1 cellular context compared by ENCODE assay signal in the genomic region with DNA sequence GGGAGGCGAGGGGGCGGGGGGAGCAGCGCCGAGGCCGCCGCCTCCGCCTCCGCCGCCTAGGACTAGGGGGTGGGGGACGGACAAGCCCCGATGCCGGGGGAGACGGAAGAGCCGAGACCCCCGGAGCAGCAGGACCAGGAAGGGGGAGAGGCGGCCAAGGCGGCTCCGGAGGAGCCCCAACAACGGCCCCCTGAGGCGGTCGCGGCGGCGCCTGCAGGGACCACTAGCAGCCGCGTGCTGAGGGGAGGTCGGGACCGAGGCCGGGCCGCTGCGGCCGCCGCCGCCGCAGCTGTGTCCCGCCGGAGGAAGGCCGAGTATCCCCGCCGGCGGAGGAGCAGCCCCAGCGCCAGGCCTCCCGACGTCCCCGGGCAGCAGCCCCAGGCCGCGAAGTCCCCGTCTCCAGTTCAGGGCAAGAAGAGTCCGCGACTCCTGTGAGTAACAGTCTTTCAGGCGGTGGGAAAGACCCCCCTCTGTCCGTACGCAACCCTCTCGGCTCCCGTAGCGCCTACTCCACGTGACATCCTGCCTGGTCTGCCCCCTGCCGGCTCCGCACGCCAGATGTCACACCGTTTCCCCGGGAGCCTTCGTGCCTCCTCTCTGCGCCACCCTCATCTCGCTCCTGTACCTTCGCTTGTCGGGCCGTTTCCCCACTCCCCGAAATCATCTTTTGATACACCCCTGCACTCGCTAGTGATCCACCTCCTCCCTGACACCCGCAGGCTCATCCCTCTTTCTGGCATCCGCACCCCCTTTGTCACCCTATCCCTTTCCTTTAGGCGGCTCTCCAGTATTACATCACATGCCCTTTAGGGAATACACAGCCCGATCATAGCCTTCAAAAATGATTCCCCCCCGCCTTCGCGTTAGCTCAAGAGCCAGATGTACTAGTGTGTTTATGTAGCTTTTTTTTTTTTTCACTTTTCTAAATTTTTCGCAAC.
TF ChIP-seq lines count a peak whose summit lies in the region.

No MANE protein-coding gene starts in this region.

TF ChIP-seq in K562, 482 proteins besides CTCF, POLR2A, EP300 and RAD21 (continued from another document and continues in another):
- TF ChIP-seq, protein P1, sequence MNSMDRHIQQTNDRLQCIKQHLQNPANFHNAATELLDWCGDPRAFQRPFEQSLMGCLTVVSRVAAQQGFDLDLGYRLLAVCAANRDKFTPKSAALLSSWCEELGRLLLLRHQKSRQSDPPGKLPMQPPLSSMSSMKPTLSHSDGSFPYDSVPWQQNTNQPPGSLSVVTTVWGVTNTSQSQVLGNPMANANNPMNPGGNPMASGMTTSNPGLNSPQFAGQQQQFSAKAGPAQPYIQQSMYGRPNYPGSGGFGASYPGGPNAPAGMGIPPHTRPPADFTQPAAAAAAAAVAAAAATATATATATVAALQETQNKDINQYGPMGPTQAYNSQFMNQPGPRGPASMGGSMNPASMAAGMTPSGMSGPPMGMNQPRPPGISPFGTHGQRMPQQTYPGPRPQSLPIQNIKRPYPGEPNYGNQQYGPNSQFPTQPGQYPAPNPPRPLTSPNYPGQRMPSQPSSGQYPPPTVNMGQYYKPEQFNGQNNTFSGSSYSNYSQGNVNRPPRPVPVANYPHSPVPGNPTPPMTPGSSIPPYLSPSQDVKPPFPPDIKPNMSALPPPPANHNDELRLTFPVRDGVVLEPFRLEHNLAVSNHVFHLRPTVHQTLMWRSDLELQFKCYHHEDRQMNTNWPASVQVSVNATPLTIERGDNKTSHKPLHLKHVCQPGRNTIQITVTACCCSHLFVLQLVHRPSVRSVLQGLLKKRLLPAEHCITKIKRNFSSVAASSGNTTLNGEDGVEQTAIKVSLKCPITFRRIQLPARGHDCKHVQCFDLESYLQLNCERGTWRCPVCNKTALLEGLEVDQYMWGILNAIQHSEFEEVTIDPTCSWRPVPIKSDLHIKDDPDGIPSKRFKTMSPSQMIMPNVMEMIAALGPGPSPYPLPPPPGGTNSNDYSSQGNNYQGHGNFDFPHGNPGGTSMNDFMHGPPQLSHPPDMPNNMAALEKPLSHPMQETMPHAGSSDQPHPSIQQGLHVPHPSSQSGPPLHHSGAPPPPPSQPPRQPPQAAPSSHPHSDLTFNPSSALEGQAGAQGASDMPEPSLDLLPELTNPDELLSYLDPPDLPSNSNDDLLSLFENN (IDR thresholded peaks at IDR 0.05; ENCODE audit: low read depth in 2 of 2, low read length in 2 of 2) = no peak; a peak in 1 of 4 replicates
- no peak for TF ChIP-seq HNRNPUL1 (IDR thresholded peaks at IDR 0.05; ENCODE audit: low read length)
- no peak; the same call in 1 of the 2 replicates for TF ChIP-seq LEF1 (IDR thresholded peaks at IDR 0.05)
- peak; percentile 90 for TF ChIP-seq GABPB1 (CRISPR knock-in tag; IDR thresholded peaks at IDR 0.05)
- TF ChIP-seq KAT2B (IDR thresholded peaks at IDR 0.05; ENCODE audit: low read depth, low read length) = peak; percentile 91
- TF ChIP-seq MBD2 (IDR thresholded peaks at IDR 0.05; ENCODE audit: borderline replicate concordance, low read depth) = peak; percentile 65; the same call in 1 of the 2 replicates
- peak; percentile 99 for TF ChIP-seq MYC (IDR thresholded peaks at IDR 0.05; ENCODE audit: low read depth, low read length)
- peak; percentile 95 for TF ChIP-seq MYC (CRISPR knock-in tag; IDR thresholded peaks at IDR 0.05; ENCODE audit: borderline replicate concordance, low read depth)
- TF ChIP-seq SRSF3 (IDR thresholded peaks at IDR 0.05; ENCODE audit: insufficient read depth, low read length) = no peak
- peak; percentile 71 for TF ChIP-seq POLR2AphosphoS5 (IDR thresholded peaks at IDR 0.05; ENCODE audit: control insufficient read depth, insufficient read depth, low read depth, low read length)
- TF ChIP-seq, protein P2, sequence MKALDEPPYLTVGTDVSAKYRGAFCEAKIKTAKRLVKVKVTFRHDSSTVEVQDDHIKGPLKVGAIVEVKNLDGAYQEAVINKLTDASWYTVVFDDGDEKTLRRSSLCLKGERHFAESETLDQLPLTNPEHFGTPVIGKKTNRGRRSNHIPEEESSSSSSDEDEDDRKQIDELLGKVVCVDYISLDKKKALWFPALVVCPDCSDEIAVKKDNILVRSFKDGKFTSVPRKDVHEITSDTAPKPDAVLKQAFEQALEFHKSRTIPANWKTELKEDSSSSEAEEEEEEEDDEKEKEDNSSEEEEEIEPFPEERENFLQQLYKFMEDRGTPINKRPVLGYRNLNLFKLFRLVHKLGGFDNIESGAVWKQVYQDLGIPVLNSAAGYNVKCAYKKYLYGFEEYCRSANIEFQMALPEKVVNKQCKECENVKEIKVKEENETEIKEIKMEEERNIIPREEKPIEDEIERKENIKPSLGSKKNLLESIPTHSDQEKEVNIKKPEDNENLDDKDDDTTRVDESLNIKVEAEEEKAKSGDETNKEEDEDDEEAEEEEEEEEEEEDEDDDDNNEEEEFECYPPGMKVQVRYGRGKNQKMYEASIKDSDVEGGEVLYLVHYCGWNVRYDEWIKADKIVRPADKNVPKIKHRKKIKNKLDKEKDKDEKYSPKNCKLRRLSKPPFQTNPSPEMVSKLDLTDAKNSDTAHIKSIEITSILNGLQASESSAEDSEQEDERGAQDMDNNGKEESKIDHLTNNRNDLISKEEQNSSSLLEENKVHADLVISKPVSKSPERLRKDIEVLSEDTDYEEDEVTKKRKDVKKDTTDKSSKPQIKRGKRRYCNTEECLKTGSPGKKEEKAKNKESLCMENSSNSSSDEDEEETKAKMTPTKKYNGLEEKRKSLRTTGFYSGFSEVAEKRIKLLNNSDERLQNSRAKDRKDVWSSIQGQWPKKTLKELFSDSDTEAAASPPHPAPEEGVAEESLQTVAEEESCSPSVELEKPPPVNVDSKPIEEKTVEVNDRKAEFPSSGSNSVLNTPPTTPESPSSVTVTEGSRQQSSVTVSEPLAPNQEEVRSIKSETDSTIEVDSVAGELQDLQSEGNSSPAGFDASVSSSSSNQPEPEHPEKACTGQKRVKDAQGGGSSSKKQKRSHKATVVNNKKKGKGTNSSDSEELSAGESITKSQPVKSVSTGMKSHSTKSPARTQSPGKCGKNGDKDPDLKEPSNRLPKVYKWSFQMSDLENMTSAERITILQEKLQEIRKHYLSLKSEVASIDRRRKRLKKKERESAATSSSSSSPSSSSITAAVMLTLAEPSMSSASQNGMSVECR (CRISPR knock-in tag; IDR thresholded peaks at IDR 0.05) = peak; percentile 96
- TF ChIP-seq TGIF2 (CRISPR knock-in tag; IDR thresholded peaks at IDR 0.05) = peak; percentile 72; the same call in 1 of the 2 replicates
- TF ChIP-seq ZNF644 (tag; IDR thresholded peaks at IDR 0.05; ENCODE audit: low read depth) = no peak
- no peak for TF ChIP-seq TCF7 (IDR thresholded peaks at IDR 0.05; ENCODE audit: borderline replicate concordance)
- peak; percentile 39 for TF ChIP-seq CREB1 (IDR thresholded peaks at IDR 0.05)
- peak; percentile 86 for TF ChIP-seq CREB1 (CRISPR knock-in tag; IDR thresholded peaks at IDR 0.05)
- TF ChIP-seq, protein P3, sequence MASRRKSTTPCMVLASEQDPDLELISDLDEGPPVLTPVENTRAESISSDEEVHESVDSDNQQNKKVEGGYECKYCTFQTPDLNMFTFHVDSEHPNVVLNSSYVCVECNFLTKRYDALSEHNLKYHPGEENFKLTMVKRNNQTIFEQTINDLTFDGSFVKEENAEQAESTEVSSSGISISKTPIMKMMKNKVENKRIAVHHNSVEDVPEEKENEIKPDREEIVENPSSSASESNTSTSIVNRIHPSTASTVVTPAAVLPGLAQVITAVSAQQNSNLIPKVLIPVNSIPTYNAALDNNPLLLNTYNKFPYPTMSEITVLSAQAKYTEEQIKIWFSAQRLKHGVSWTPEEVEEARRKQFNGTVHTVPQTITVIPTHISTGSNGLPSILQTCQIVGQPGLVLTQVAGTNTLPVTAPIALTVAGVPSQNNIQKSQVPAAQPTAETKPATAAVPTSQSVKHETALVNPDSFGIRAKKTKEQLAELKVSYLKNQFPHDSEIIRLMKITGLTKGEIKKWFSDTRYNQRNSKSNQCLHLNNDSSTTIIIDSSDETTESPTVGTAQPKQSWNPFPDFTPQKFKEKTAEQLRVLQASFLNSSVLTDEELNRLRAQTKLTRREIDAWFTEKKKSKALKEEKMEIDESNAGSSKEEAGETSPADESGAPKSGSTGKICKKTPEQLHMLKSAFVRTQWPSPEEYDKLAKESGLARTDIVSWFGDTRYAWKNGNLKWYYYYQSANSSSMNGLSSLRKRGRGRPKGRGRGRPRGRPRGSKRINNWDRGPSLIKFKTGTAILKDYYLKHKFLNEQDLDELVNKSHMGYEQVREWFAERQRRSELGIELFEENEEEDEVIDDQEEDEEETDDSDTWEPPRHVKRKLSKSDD (conservative IDR thresholded peaks at IDR 0.05; ENCODE audit: low read length) = 0 out of 2 replicates have a peak, but pooled peaks have one; percentile 21
- peak; percentile 41 for TF ChIP-seq ARHGAP35 (IDR thresholded peaks at IDR 0.05; ENCODE audit: partially characterized antibody)
- TF ChIP-seq NFIC (IDR thresholded peaks at IDR 0.05) = peak; percentile 60
- peak; percentile 87 for TF ChIP-seq SUPT5H (IDR thresholded peaks at IDR 0.05)
- TF ChIP-seq TARDBP (IDR thresholded peaks at IDR 0.05) = peak; percentile 56; the same call in 1 of the 2 replicates
- peak; percentile 70 for TF ChIP-seq CEBPG (CRISPR knock-in tag; IDR thresholded peaks at IDR 0.05)
- TF ChIP-seq CEBPG (tag; conservative IDR thresholded peaks at IDR 0.05 in 1 of 2, IDR thresholded peaks at IDR 0.05 in 1 of 2) = peak; percentile 80 to 93
- TF ChIP-seq, protein P4, sequence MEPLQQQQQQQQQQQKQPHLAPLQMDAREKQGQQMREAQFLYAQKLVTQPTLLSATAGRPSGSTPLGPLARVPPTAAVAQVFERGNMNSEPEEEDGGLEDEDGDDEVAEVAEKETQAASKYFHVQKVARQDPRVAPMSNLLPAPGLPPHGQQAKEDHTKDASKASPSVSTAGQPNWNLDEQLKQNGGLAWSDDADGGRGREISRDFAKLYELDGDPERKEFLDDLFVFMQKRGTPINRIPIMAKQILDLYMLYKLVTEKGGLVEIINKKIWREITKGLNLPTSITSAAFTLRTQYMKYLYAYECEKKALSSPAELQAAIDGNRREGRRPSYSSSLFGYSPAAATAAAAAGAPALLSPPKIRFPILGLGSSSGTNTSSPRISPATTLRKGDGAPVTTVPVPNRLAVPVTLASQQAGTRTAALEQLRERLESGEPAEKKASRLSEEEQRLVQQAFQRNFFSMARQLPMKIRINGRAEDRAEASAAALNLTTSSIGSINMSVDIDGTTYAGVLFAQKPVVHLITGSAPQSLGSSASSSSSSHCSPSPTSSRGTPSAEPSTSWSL (CRISPR knock-in tag; IDR thresholded peaks at IDR 0.05; ENCODE audit: borderline replicate concordance) = no peak
- TF ChIP-seq, protein P5, sequence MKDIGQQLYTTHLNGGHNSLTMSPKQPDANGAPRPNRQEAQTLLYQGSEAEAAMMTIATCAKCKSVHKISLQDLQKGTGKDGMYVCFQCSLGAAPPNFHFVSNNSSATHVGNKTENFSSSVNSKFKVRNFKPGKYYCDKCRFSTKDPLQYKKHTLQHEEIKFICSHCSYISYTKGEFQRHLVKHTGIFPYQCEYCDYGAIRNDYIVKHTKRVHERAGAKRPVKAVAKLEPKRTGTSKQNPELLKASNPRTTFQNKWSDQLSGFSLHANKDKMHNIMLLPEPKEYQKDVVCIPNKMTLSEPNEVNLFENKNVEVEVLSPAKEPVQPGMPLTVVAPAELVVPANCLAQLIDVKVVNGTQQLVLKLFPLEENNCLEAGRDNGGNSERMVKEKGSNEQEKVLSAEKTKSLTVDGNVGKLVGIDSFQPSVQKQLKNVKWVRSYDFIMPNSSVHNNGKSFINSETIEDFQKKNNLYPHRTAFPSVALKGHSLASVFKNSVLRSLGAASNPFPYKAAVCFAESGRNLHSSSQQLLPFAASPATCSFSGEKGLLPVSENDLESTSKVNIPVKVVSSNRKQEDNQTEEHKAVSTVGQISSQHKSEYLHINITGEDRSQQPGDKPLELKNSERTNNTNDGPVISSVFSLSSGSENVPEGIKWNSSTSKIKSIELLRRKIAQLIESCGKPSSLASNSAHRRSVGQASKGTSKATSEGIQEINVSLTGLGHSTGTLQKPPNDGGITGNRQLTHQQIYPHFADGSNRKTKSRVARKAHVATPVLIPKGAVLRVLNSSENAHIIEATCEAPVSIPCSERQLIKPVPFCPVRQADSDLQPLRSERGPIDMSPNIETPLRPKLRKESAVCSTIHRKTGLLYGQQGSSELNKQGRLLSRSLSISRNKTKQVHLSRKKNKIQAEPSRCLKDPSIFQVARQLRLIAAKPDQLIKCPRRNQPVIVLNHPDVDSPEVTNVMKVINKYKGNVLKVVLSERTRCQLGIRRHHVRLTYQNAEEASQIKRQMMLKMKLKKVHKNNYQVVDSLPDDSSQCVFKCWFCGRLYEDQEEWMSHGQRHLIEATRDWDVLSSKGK (CRISPR knock-in tag; IDR thresholded peaks at IDR 0.05) = no peak
- TF ChIP-seq, protein P6, sequence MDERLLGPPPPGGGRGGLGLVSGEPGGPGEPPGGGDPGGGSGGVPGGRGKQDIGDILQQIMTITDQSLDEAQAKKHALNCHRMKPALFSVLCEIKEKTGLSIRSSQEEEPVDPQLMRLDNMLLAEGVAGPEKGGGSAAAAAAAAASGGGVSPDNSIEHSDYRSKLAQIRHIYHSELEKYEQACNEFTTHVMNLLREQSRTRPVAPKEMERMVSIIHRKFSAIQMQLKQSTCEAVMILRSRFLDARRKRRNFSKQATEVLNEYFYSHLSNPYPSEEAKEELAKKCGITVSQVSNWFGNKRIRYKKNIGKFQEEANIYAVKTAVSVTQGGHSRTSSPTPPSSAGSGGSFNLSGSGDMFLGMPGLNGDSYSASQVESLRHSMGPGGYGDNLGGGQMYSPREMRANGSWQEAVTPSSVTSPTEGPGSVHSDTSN (CRISPR knock-in tag; IDR thresholded peaks at IDR 0.05; ENCODE audit: low read depth) = no peak
- TF ChIP-seq, protein P6 (tag; conservative IDR thresholded peaks at IDR 0.05; ENCODE audit: low read depth) = peak; percentile 56; the same call in 1 of the 2 replicates
- TF ChIP-seq, protein P7, sequence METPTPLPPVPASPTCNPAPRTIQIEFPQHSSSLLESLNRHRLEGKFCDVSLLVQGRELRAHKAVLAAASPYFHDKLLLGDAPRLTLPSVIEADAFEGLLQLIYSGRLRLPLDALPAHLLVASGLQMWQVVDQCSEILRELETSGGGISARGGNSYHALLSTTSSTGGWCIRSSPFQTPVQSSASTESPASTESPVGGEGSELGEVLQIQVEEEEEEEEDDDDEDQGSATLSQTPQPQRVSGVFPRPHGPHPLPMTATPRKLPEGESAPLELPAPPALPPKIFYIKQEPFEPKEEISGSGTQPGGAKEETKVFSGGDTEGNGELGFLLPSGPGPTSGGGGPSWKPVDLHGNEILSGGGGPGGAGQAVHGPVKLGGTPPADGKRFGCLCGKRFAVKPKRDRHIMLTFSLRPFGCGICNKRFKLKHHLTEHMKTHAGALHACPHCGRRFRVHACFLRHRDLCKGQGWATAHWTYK (CRISPR knock-in tag; IDR thresholded peaks at IDR 0.05) = peak; percentile 79
- TF ChIP-seq, protein P8, sequence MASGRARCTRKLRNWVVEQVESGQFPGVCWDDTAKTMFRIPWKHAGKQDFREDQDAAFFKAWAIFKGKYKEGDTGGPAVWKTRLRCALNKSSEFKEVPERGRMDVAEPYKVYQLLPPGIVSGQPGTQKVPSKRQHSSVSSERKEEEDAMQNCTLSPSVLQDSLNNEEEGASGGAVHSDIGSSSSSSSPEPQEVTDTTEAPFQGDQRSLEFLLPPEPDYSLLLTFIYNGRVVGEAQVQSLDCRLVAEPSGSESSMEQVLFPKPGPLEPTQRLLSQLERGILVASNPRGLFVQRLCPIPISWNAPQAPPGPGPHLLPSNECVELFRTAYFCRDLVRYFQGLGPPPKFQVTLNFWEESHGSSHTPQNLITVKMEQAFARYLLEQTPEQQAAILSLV (tag; IDR thresholded peaks at IDR 0.05) = peak; percentile 59; the same call in 1 of the 2 replicates
- peak; percentile 31; the same call in 1 of the 2 replicates for TF ChIP-seq NCOR1 (IDR thresholded peaks at IDR 0.05)
- TF ChIP-seq ZNF174 (CRISPR knock-in tag; IDR thresholded peaks at IDR 0.05) = no peak
